ENCODE assay signal across 8 cellular contexts in genomic region chr9:120876842-120877240, GRCh38. TPM values are rescaled to one million over a fixed set of nuclear protein-coding genes. Genes with fewer than 3 reads are reported as not detected.
DNase-seq lines count a peak whose midpoint lies in the region; ATAC-seq and TF ChIP-seq lines count a peak whose summit lies in the region.

PHF19 (minus strand) TSS chr9:120877188; CDS start chr9:120874741, 2,447 bp downstream.

- peaks cover 68% of the 10 kb centered on the region for H3K4me1 Mint-ChIP-seq in T-helper 1 cell treated with Interleukin-12 subunit alpha and Interleukin-12 subunit beta and Interleukin-4 antibody, amounts not matched to agents 30 μg/mL and 1 μg/mL, for 36 hours (ENCODE audit: low read depth)
- peaks cover 35% of the 10 kb centered on the region for H3K4me1 Mint-ChIP-seq in endodermal cell

- H3K36me3 ChIP-seq in endodermal cell (ENCODE audit: control insufficient read depth, insufficient read depth, low read length), result peaks cover 11% of the 10 kb centered on the region
- peaks cover 0 to 8% of the 10 kb centered on the region in 2 donors for H3K36me3 ChIP-seq in mucosa of rectum (ENCODE audit: control insufficient read depth in 2 of 2, insufficient read depth in 2 of 2, low read length in 2 of 2)

- H3K27ac Mint-ChIP-seq in T-helper 1 cell treated with Interleukin-12 subunit alpha and Interleukin-12 subunit beta and Interleukin-4 antibody, amounts not matched to agents 30 μg/mL and 1 μg/mL, for 36 hours, result peak within 1 kb of the TSS; percentile 99
- H3K27ac Mint-ChIP-seq in endodermal cell, result peak within 1 kb of the TSS; percentile 37

- DNase-seq in endodermal cell, result peak; percentile 67
- DNase-seq in glomerular visceral epithelial cell (ENCODE audit: extremely low spot score), result no peak
- DNase-seq in NCI-H526 treated with DMSO at 0.1 percent for 48 hours (lab: John Stamatoyannopoulos, UW), result no peak

- peaks cover 51% of the 10 kb centered on the region for H3K36me3 Mint-ChIP-seq in T-helper 1 cell treated with Interleukin-12 subunit alpha and Interleukin-12 subunit beta and Interleukin-4 antibody, amounts not matched to agents 30 μg/mL and 1 μg/mL, for 36 hours (ENCODE audit: low read depth)
- peaks cover 5% of the 10 kb centered on the region for H3K36me3 Mint-ChIP-seq in endodermal cell (ENCODE audit: low read depth)

- H3K4me1 ChIP-seq in endodermal cell (ENCODE audit: control insufficient read depth, insufficient read depth, low read length) (peaks cover 8% of the 10 kb centered on the region), mucosa of rectum (ENCODE audit: control insufficient read depth in 2 of 2, insufficient read depth in 2 of 2, low read length in 2 of 2) (peaks cover 25 to 28% of the 10 kb centered on the region in 2 donors)

- peaks cover 13% of the 10 kb centered on the region for H3K27me3 ChIP-seq in endodermal cell (ENCODE audit: control insufficient read depth, insufficient read depth, low read length, poor library complexity, severe bottlenecking)
- H3K27me3 ChIP-seq in mucosa of rectum (ENCODE audit: control insufficient read depth in 2 of 2, insufficient read depth in 2 of 2, low read length in 2 of 2), result no peaks in the 10 kb centered on the region

- H3K4me3 ChIP-seq in endodermal cell (ENCODE audit: low read length), result peak within 1 kb of the TSS; percentile 82
- H3K4me3 ChIP-seq in mucosa of rectum (ENCODE audit: low read length in 2 of 2), result peak within 1 kb of the TSS; percentile 63 to 82

- H3K27me3 Mint-ChIP-seq in T-helper 1 cell treated with Interleukin-12 subunit alpha and Interleukin-12 subunit beta and Interleukin-4 antibody, amounts not matched to agents 30 μg/mL and 1 μg/mL, for 36 hours (ENCODE audit: low read depth), result no peaks in the 10 kb centered on the region
- peaks cover 38% of the 10 kb centered on the region for H3K27me3 Mint-ChIP-seq in endodermal cell (ENCODE audit: insufficient read depth)

- TF ChIP-seq CTCF in C4-2B (conservative IDR thresholded peaks at IDR 0.05), result no peak
- TF ChIP-seq CTCF in endodermal cell (conservative IDR thresholded peaks at IDR 0.05), result no peak

- peak; percentile 3 for ATAC-seq in GM19025 (IDR thresholded peaks at IDR 0.05; ENCODE audit: low read depth, unreplicated experiment)
- ATAC-seq in HG03460 (IDR thresholded peaks at IDR 0.05; ENCODE audit: unreplicated experiment), result peak; percentile 14

- H3K9me3 Mint-ChIP-seq in T-helper 1 cell treated with Interleukin-12 subunit alpha and Interleukin-12 subunit beta and Interleukin-4 antibody, amounts not matched to agents 30 μg/mL and 1 μg/mL, for 36 hours, result no peaks in the 10 kb centered on the region
- H3K9me3 Mint-ChIP-seq in endodermal cell, result no peaks in the 10 kb centered on the region

- H3K9me3 ChIP-seq in endodermal cell (ENCODE audit: control insufficient read depth, low read length) (no peaks in the 10 kb centered on the region), mucosa of rectum (ENCODE audit: control insufficient read depth in 2 of 2, low read length in 2 of 2) (no peaks in the 10 kb centered on the region)

- peak within 1 kb of the TSS; percentile 68 for H3K27ac ChIP-seq in C4-2B
- peak within 1 kb of the TSS; percentile 64 for H3K27ac ChIP-seq in endodermal cell (ENCODE audit: low read depth, low read length)
- peak within 1 kb of the TSS; percentile 84 to 90 for H3K27ac ChIP-seq in mucosa of rectum (ENCODE audit: low read depth in 2 of 2, low read length in 2 of 2)

- 0% methylated on average over 45 of the region's 45 CpGs; no CpG with 5 or more reads in 1 of the 2 experiments for WGBS in endodermal cell (ENCODE audit: insufficient coverage in 1 of 2, insufficient read length in 1 of 2), 2 experiments

- H3K4me3 Mint-ChIP-seq in T-helper 1 cell treated with Interleukin-12 subunit alpha and Interleukin-12 subunit beta and Interleukin-4 antibody, amounts not matched to agents 30 μg/mL and 1 μg/mL, for 36 hours, result peak within 1 kb of the TSS; percentile 97
- H3K4me3 Mint-ChIP-seq in endodermal cell, result peak within 1 kb of the TSS; percentile 56

- H3K9ac ChIP-seq in endodermal cell (ENCODE audit: extremely low read depth, low read length, poor library complexity, severe bottlenecking) (peak within 1 kb of the TSS; percentile 47), mucosa of rectum (ENCODE audit: low read depth in 1 of 2, low read length in 2 of 2) (peak within 1 kb of the TSS; percentile 71 to 72)

RNA-seq across cellular contexts. Expression of gene PHF19, which starts in this region (rescaled TPM):
- 10 to 100 TPM; 17.9 to 21.9 TPM for total RNA-seq in endodermal cell
- polyA plus RNA-seq in endodermal cell (2013, experiment 1 of 2), result 30.5 TPM
- polyA plus RNA-seq in endodermal cell (2013, experiment 2 of 2), result 27.9 TPM
